ENCODE assay signal across 10 cellular contexts in the genomic region with DNA sequence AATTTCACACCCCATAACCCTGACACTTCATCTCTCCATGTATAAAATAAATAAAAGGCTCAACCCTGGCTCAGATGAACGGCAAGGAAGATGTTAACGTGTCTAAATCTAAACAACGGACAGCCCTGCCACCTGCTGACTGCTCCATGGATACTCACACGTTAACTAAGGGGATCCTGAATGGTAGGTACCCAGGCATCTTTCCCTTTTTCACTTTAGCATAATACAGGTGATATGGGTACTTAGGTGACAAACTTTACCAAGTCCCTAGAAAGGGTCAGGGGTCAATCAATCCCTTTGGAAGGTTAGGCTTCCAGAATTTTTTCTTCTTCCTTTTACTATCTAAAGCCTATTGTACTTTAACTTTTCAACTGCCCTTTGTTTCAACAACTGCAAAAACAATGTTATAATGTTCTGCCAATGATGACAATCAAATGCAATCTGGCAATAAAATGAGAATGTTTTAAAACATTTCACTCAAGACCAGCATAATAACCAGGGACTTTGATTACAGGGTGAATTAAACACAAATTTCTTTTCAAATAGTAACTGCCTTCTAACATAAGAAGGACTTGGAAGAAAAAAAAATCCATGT. TPM values are rescaled to one million over a fixed set of nuclear protein-coding genes. Genes with fewer than 3 reads are reported as not detected.
A peak's percentile ranks its signal among the peaks of the same experiment; 100 is the strongest.
DNase-seq lines count a peak whose midpoint lies in the region; ATAC-seq and TF ChIP-seq lines count a peak whose summit lies in the region.
"Had no signal": no experiment of that assay in that cellular context is flagged by ENCODE, and none has a peak within 500 bp of the region (broad histone marks: within the 10 kb centered on the region; RNA-seq: fewer than 3 reads in every experiment).

No MANE protein-coding gene starts in this region.

- H3K27me3 Mint-ChIP-seq in activated CD8-positive, alpha-beta T cell treated with anti-CD3 and anti-CD28 coated beads for 36 hours, result peaks cover 4% of the 10 kb centered on the region
- H3K27me3 Mint-ChIP-seq in activated CD8-positive, alpha-beta T cell treated with anti-CD3 and anti-CD28 coated beads, Interleukin-2, amount 10 ng/mL, durations not matched to agents 7 days and 5 days (ENCODE audit: low read depth), result peaks cover 3% of the 10 kb centered on the region
- no peaks in the 10 kb centered on the region for H3K27me3 Mint-ChIP-seq in type B pancreatic cell
- H3K27me3 Mint-ChIP-seq: CD4-positive, CD25-positive, alpha-beta regulatory T cell had no signal

- CTCF ChIA-PET in activated CD8-positive, alpha-beta T cell treated with anti-CD3 and anti-CD28 coated beads for 36 hours (lab: Charles Lee), result interaction anchor here (0.7 kb wide), 1 partner anchor 1484 kb away, joined by 3 read pairs; no protein-coding TSS in a partner anchor
- CTCF ChIA-PET in activated CD8-positive, alpha-beta T cell treated with anti-CD3 and anti-CD28 coated beads, Interleukin-2, amount 10 ng/mL, durations not matched to agents 7 days and 5 days (lab: Charles Lee), result no interaction called here

- H3K36me3 ChIP-seq in right atrium auricular region, result peaks cover 12% of the 10 kb centered on the region

- peak; percentile 47 for ATAC-seq in activated CD8-positive, alpha-beta T cell treated with anti-CD3 and anti-CD28 coated beads for 36 hours
- no peak for ATAC-seq in activated CD8-positive, alpha-beta T cell treated with anti-CD3 and anti-CD28 coated beads, Interleukin-2, amount 10 ng/mL, durations not matched to agents 7 days and 5 days

- H3K36me3 Mint-ChIP-seq in activated CD8-positive, alpha-beta T cell treated with anti-CD3 and anti-CD28 coated beads for 36 hours (ENCODE audit: low read depth), result no peaks in the 10 kb centered on the region
- H3K36me3 Mint-ChIP-seq in activated CD8-positive, alpha-beta T cell treated with anti-CD3 and anti-CD28 coated beads, Interleukin-2, amount 10 ng/mL, durations not matched to agents 7 days and 5 days (ENCODE audit: low read depth), result no peaks in the 10 kb centered on the region
- H3K36me3 Mint-ChIP-seq in type B pancreatic cell, result peaks cover 45% of the 10 kb centered on the region
- H3K36me3 Mint-ChIP-seq: CD4-positive, CD25-positive, alpha-beta regulatory T cell had no signal

- no peak overlapping the region for H3K27ac Mint-ChIP-seq in activated CD8-positive, alpha-beta T cell treated with anti-CD3 and anti-CD28 coated beads for 36 hours
- H3K27ac Mint-ChIP-seq in activated CD8-positive, alpha-beta T cell treated with anti-CD3 and anti-CD28 coated beads, Interleukin-2, amount 10 ng/mL, durations not matched to agents 7 days and 5 days, result no peak overlapping the region
- H3K27ac Mint-ChIP-seq in type B pancreatic cell, result no peak overlapping the region
- H3K27ac Mint-ChIP-seq: CD4-positive, CD25-positive, alpha-beta regulatory T cell had no signal

- H3K27ac ChIP-seq in VCaP (no peak overlapping the region), right atrium auricular region (peak overlapping the region; percentile 44 to 91)

- peaks cover 0 to 38% of the 10 kb centered on the region in 2 donors for H3K4me1 ChIP-seq in right atrium auricular region

- H3K4me3 Mint-ChIP-seq in activated CD8-positive, alpha-beta T cell treated with anti-CD3 and anti-CD28 coated beads for 36 hours, result no peak overlapping the region
- no peak overlapping the region for H3K4me3 Mint-ChIP-seq in activated CD8-positive, alpha-beta T cell treated with anti-CD3 and anti-CD28 coated beads, Interleukin-2, amount 10 ng/mL, durations not matched to agents 7 days and 5 days
- no peak overlapping the region for H3K4me3 Mint-ChIP-seq in type B pancreatic cell
- H3K4me3 Mint-ChIP-seq: CD4-positive, CD25-positive, alpha-beta regulatory T cell; mesothelial cell of epicardium had no signal

- intact Hi-C loops in activated CD8-positive, alpha-beta T cell treated with anti-CD3 and anti-CD28 coated beads for 36 hours (cut with micrococcal nuclease), result no loop called here

- no peaks in the 10 kb centered on the region for H3K27me3 ChIP-seq in right atrium auricular region

- no peaks in the 10 kb centered on the region for H3K9me3 ChIP-seq in right atrium auricular region

- peak; percentile 38 for DNase-seq in activated CD8-positive, alpha-beta T cell treated with anti-CD3 and anti-CD28 coated beads for 36 hours
- no peak for DNase-seq in activated CD8-positive, alpha-beta T cell treated with anti-CD3 and anti-CD28 coated beads, Interleukin-2, amount 10 ng/mL, durations not matched to agents 7 days and 5 days
- DNase-seq in right atrium auricular region (ENCODE audit: low spot score), result no peak
- DNase-seq in type B pancreatic cell (ENCODE audit: extremely low spot score, unreplicated experiment), result no peak
- DNase-seq in activated CD4-positive, CD25-positive, alpha-beta regulatory T cell (lab: John Stamatoyannopoulos, UW), result no peak
- no peak for DNase-seq in NCI-H128 (lab: John Stamatoyannopoulos, UW; ENCODE audit: unreplicated experiment)
- no peak for DNase-seq in NCI-H2196 (lab: John Stamatoyannopoulos, UW; ENCODE audit: unreplicated experiment)
- DNase-seq: CD4-positive, CD25-positive, alpha-beta regulatory T cell had no signal

- TF ChIP-seq CTCF in activated CD8-positive, alpha-beta T cell treated with anti-CD3 and anti-CD28 coated beads for 36 hours (IDR thresholded peaks at IDR 0.05), result no peak
- TF ChIP-seq CTCF in VCaP (conservative IDR thresholded peaks at IDR 0.05) (peak; percentile 50), right atrium auricular region (IDR thresholded peaks at IDR 0.05) (peak in 1 of 2 donors; percentile 46), type B pancreatic cell (conservative IDR thresholded peaks at IDR 0.05) (peak; percentile 47)

- POLR2A ChIA-PET in activated CD8-positive, alpha-beta T cell treated with anti-CD3 and anti-CD28 coated beads for 36 hours (lab: Charles Lee), result interaction anchor here (0.7 kb wide), 1 partner anchor 568 kb away, joined by 3 read pairs; no protein-coding TSS in a partner anchor
- POLR2A ChIA-PET in activated CD8-positive, alpha-beta T cell treated with anti-CD3 and anti-CD28 coated beads, Interleukin-2, amount 10 ng/mL, durations not matched to agents 7 days and 5 days (lab: Charles Lee), result no interaction called here

- no peaks in the 10 kb centered on the region for H3K9me3 Mint-ChIP-seq in activated CD8-positive, alpha-beta T cell treated with anti-CD3 and anti-CD28 coated beads for 36 hours
- no peaks in the 10 kb centered on the region for H3K9me3 Mint-ChIP-seq in activated CD8-positive, alpha-beta T cell treated with anti-CD3 and anti-CD28 coated beads, Interleukin-2, amount 10 ng/mL, durations not matched to agents 7 days and 5 days (ENCODE audit: insufficient read depth)
- no peaks in the 10 kb centered on the region for H3K9me3 Mint-ChIP-seq in type B pancreatic cell
- H3K9me3 Mint-ChIP-seq: mesothelial cell of epicardium had no signal

- H3K4me3 ChIP-seq in right atrium auricular region, result no peak overlapping the region

- no peaks in the 10 kb centered on the region for H3K4me1 Mint-ChIP-seq in activated CD8-positive, alpha-beta T cell treated with anti-CD3 and anti-CD28 coated beads for 36 hours (ENCODE audit: low read depth)
- H3K4me1 Mint-ChIP-seq in activated CD8-positive, alpha-beta T cell treated with anti-CD3 and anti-CD28 coated beads, Interleukin-2, amount 10 ng/mL, durations not matched to agents 7 days and 5 days (ENCODE audit: low read depth), result peaks cover under 1% of the 10 kb centered on the region
- H3K4me1 Mint-ChIP-seq in type B pancreatic cell (ENCODE audit: unreplicated experiment), result peaks cover 16% of the 10 kb centered on the region

RNA-seq across cellular contexts. Expression of a gene that starts 52.4 kb away (rescaled TPM):
- 10 to 100 TPM; 23.6 to 24.3 TPM for total RNA-seq in activated CD8-positive, alpha-beta T cell treated with anti-CD3 and anti-CD28 coated beads for 36 hours
- total RNA-seq in activated CD8-positive, alpha-beta T cell treated with anti-CD3 and anti-CD28 coated beads, Interleukin-2, amount 10 ng/mL, durations not matched to agents 7 days and 5 days, result 10 to 100 TPM; 22.6 to 24.4 TPM
- under 1 TPM; 0.51 to 0.93 TPM for total RNA-seq in right atrium auricular region
- total RNA-seq in type B pancreatic cell (ENCODE audit: low replicate concordance), result 0.40 and 1.0 TPM in 2 replicates

Comparison
In these comparisons a context has a peak if more than half of its experiments do, and no peak if none do; other contexts are left out.
1. RNA of a gene that starts 52.4 kb away (total RNA-seq): 22.6 to 24.4 TPM in activated CD8-positive, alpha-beta T cell treated with anti-CD3 and anti-CD28 coated beads, Interleukin-2, amount 10 ng/mL, durations not matched to agents 7 days and 5 days and 23.6 to 24.3 TPM in activated CD8-positive, alpha-beta T cell treated with anti-CD3 and anti-CD28 coated beads for 36 hours; 0.40 to 1.0 TPM in type B pancreatic cell and 0.51 to 0.93 TPM in right atrium auricular region; every median in the first group is over 10 times any median in the second.